ENCODE assay signal across 1 cellular context in the genomic region with DNA sequence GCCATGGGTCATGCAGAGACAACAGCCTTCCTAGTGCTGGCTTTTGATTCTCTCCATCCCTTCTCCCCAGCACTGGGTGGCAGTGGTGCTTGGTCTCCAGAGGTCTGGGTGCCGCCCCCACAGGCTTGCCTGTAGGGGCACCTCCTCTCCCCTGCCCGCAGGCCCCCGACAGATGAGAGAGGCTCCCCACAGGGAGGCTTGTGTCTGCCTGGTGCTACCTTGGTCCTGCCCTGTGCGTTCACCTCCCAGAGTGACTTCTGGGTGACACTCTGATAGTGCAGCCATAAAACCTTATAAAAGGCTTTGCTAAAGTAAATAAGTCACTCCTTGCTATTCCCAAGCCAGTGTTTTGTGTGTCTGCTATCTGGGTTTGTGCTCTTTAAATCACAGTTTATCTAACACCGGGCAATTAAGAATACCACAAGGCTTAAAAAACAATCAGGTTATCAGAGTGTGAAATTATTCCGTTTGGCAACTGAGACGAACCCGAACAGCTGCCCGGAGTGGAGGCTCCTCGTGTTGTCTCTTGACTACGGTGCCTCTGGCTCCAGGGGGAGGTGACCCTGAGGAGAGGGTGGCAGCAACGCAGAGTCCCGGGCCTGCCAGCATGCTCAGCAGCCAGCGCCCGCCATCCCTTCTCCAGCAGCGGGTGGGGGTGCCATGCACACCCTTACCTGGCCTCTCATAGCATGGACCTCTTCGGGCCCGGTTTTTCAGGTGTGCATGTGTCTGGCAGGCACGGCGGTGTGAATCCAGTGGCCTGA.
TF ChIP-seq lines count a peak whose summit lies in the region.

No MANE protein-coding gene starts in this region.

TF ChIP-seq in HepG2, 621 proteins besides CTCF, POLR2A, EP300 and RAD21:
- TF ChIP-seq AGO2 (optimal IDR thresholded peaks at IDR 0.05; ENCODE audit: low read depth, low read length): peak; percentile 75
- TF ChIP-seq ZNF552 (CRISPR knock-in tag; IDR thresholded peaks at IDR 0.05; ENCODE audit: borderline replicate concordance): no peak
